In genomic region chr9:128128836-128129590, GRCh38 we compare ENCODE assay signal across 1 cellular context.
TF ChIP-seq lines count a peak whose summit lies in the region.

No MANE protein-coding gene starts in this region.

TF ChIP-seq in H1, 55 proteins besides CTCF, POLR2A, EP300 and RAD21 (continued from another document):
- TF ChIP-seq BACH1 (IDR thresholded peaks at IDR 0.05; ENCODE audit: low read length) (no peak), RBBP5 (IDR thresholded peaks at IDR 0.05; ENCODE audit: borderline replicate concordance, low read depth, low read length) (no peak), TAF1 (IDR thresholded peaks at IDR 0.05; ENCODE audit: low read depth, low read length) (no peak)
